In genomic region chr6:25173951-25174474, GRCh38 we compare ENCODE assay signal across 8 cellular contexts.
A peak's percentile ranks its signal among the peaks of the same experiment; 100 is the strongest.
DNase-seq lines count a peak whose midpoint lies in the region; ATAC-seq and TF ChIP-seq lines count a peak whose summit lies in the region.

No MANE protein-coding gene starts in this region.

- no peaks in the 10 kb centered on the region for H3K9me3 ChIP-seq in liver (ENCODE audit: control insufficient read depth in 4 of 4, low read length in 3 of 4)

- 88% methylated on average over 4 of the region's 4 CpGs for WGBS in liver

- no peak for ATAC-seq in HG02870 (IDR thresholded peaks at IDR 0.05; ENCODE audit: unreplicated experiment)
- ATAC-seq in HG03432 (IDR thresholded peaks at IDR 0.05; ENCODE audit: unreplicated experiment) = no peak
- ATAC-seq in HG03097 (IDR thresholded peaks at IDR 0.05; ENCODE audit: low FRiP score, unreplicated experiment) = no peak

- no peaks in the 10 kb centered on the region for H3K27me3 ChIP-seq in liver (ENCODE audit: control insufficient read depth in 4 of 4, insufficient read depth in 4 of 4, low read length in 3 of 4)

- H3K9me3 Mint-ChIP-seq in activated naive CD8-positive, alpha-beta T cell treated with anti-CD3 and anti-CD28 coated beads for 36 hours = no peaks in the 10 kb centered on the region

- H3K4me1 ChIP-seq in liver (ENCODE audit: control insufficient read depth in 4 of 4, insufficient read depth in 4 of 4, low read length in 3 of 4) = peaks cover 0 to 15% (median 4%) of the 10 kb centered on the region in 4 donors

- CTCF ChIA-PET in AG04449 (lab: Yijun Ruan, JAX) = no interaction called here

- H3K27ac Mint-ChIP-seq in activated naive CD8-positive, alpha-beta T cell treated with anti-CD3 and anti-CD28 coated beads for 36 hours = peak overlapping the region; percentile 44

- H3K4me3 ChIP-seq in AG04449 (ENCODE audit: low read depth, low read length) = no peak overlapping the region
- no peak overlapping the region for H3K4me3 ChIP-seq in liver (ENCODE audit: low read depth in 1 of 3, low read length in 3 of 3)

- TF ChIP-seq CTCF in AG04449 (IDR thresholded peaks at IDR 0.05; ENCODE audit: insufficient read depth, low read length, missing control alignments) (no peak), liver (IDR thresholded peaks at IDR 0.05; ENCODE audit: low read depth, low read length, missing input control) (no peak), GM10266 (IDR thresholded peaks at IDR 0.05; ENCODE audit: control insufficient read depth, insufficient read depth, low read depth, missing control alignments) (no peak)

- DNase-seq in AG04449 (ENCODE audit: low read depth, low spot score) = peak; percentile 96
- DNase-seq in HT-29 (ENCODE audit: low spot score) = peak; percentile 87
- no peak for DNase-seq in activated naive CD8-positive, alpha-beta T cell treated with anti-CD3 and anti-CD28 coated beads for 36 hours
- no peak for DNase-seq in GM10266 (ENCODE audit: extremely low spot score)

- peaks cover 54% of the 10 kb centered on the region for H3K4me1 Mint-ChIP-seq in activated naive CD8-positive, alpha-beta T cell treated with anti-CD3 and anti-CD28 coated beads for 36 hours

- H3K36me3 Mint-ChIP-seq in activated naive CD8-positive, alpha-beta T cell treated with anti-CD3 and anti-CD28 coated beads for 36 hours = peaks cover 2% of the 10 kb centered on the region

- H3K9ac ChIP-seq in liver (ENCODE audit: low read depth in 1 of 2, low read length in 2 of 2) = no peak overlapping the region

- peaks cover 8% of the 10 kb centered on the region for H3K27me3 Mint-ChIP-seq in activated naive CD8-positive, alpha-beta T cell treated with anti-CD3 and anti-CD28 coated beads for 36 hours

- H3K36me3 ChIP-seq in liver (ENCODE audit: control insufficient read depth in 4 of 4, insufficient read depth in 3 of 4, low read depth in 1 of 4, low read length in 3 of 4) = no peaks in the 10 kb centered on the region

- no peak for TF ChIP-seq RAD21 in liver (IDR thresholded peaks at IDR 0.05)

- no peak overlapping the region for H3K27ac ChIP-seq in liver (ENCODE audit: low read depth in 1 of 2, low read length in 2 of 2)

- H3K4me3 Mint-ChIP-seq in activated naive CD8-positive, alpha-beta T cell treated with anti-CD3 and anti-CD28 coated beads for 36 hours = no peak overlapping the region

- POLR2A ChIA-PET in AG04449 (lab: Yijun Ruan, JAX) = interaction anchor here (0.7 to 2.4 kb wide), 5 partner anchors 17 to 848 kb away, joined by 3 to 14 read pairs (median 4); a partner anchor contains a TSS

TF ChIP-seq in liver, 16 proteins besides CTCF, POLR2A, EP300 and RAD21:
- TF ChIP-seq FOXA1 (IDR thresholded peaks at IDR 0.05) = no peak
- TF ChIP-seq, protein P1, sequence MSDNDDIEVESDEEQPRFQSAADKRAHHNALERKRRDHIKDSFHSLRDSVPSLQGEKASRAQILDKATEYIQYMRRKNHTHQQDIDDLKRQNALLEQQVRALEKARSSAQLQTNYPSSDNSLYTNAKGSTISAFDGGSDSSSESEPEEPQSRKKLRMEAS (IDR thresholded peaks at IDR 0.05) = no peak
- no peak for TF ChIP-seq GABPA (IDR thresholded peaks at IDR 0.05 in 1 of 2, conservative IDR thresholded peaks at IDR 0.05 in 1 of 2)
- TF ChIP-seq SP1 (IDR thresholded peaks at IDR 0.05) = no peak
- TF ChIP-seq, protein P2, sequence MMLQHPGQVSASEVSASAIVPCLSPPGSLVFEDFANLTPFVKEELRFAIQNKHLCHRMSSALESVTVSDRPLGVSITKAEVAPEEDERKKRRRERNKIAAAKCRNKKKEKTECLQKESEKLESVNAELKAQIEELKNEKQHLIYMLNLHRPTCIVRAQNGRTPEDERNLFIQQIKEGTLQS (IDR thresholded peaks at IDR 0.05) = peak; percentile 52
- no peak for TF ChIP-seq EGR1 (IDR thresholded peaks at IDR 0.05; ENCODE audit: low read depth in 2 of 2)
- peak; percentile 84 to 86 for TF ChIP-seq JUND (IDR thresholded peaks at IDR 0.05)
- no peak for TF ChIP-seq TAF1 (conservative IDR thresholded peaks at IDR 0.05)

Comparison
In these comparisons a context has a peak if more than half of its experiments do, and no peak if none do; other contexts are left out.
1. DNase-seq: peak in AG04449 (single experiment) and HT-29 (single experiment); none in activated naive CD8-positive, alpha-beta T cell treated with anti-CD3 and anti-CD28 coated beads for 36 hours (single experiment) and GM10266 (single experiment).